Comparison of ENCODE assay signal across 1 cellular context in genomic region chr3:126508539-126508938, GRCh38.
TF ChIP-seq lines count a peak whose summit lies in the region.

No MANE protein-coding gene starts in this region.

TF ChIP-seq in GM23338, 12 proteins besides CTCF, POLR2A, EP300 and RAD21:
- TF ChIP-seq ZNF462 (CRISPR knock-in tag; IDR thresholded peaks at IDR 0.05) (no peak), JUNB (IDR thresholded peaks at IDR 0.05; ENCODE audit: unreplicated experiment) (no peak), NANOG (IDR thresholded peaks at IDR 0.05; ENCODE audit: borderline replicate concordance) (no peak), EZH2phosphoT487 (IDR thresholded peaks at IDR 0.05; ENCODE audit: unreplicated experiment) (no peak), ZNF114 (CRISPR knock-in tag; IDR thresholded peaks at IDR 0.05) (no peak), REST (IDR thresholded peaks at IDR 0.05; ENCODE audit: unreplicated experiment) (no peak), POLR2AphosphoS5 (IDR thresholded peaks at IDR 0.05; ENCODE audit: low read depth) (no peak), EZH2 (IDR thresholded peaks at IDR 0.05; ENCODE audit: low read depth, unreplicated experiment) (no peak), ZNF331 (CRISPR knock-in tag; IDR thresholded peaks at IDR 0.05; ENCODE audit: low read depth) (no peak), CREB1 (CRISPR knock-in tag; IDR thresholded peaks at IDR 0.05; ENCODE audit: low read depth) (no peak)
TF ChIP-seq in GM23338: peak in this region for 0.
